28 cellular contexts compared by ENCODE assay signal in the genomic region with DNA sequence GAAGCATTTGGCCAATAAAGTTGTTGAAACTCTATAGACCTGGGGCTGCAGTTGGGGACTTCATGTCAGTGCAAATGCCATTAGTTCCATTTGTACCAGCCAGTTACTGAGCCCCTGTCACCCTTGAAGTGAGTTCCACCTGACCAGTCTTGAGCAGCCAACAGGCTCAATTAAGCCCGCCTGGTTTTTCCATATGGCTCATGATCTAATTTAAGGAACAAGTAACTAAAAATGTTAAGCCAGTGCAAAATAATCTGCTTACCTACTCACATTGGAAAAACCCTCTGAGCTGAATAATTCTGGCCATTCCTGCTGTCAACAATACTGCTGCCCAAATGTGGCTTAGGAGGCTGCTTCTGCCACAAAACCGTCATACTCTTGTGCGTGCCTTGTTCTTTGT.
"Had no signal": no experiment of that assay in that cellular context is flagged by ENCODE, and none has a peak within 500 bp of the region (broad histone marks: within the 10 kb centered on the region; RNA-seq: fewer than 3 reads in every experiment).

No MANE protein-coding gene starts in this region.

- H3K9me3 Mint-ChIP-seq: activated naive CD8-positive, alpha-beta T cell treated with anti-CD3 and anti-CD28 coated beads for 36 hours; activated T-cell treated with anti-CD3 and anti-CD28 coated beads, Interleukin-2, amount 50 U/mL, for 24 hours; activated T-helper 2 cell treated with anti-CD3 and anti-CD28 coated beads, Interferon-gamma antibody, Interleukin-2, Interleukin-4, amounts not matched to agents 10 μg/mL and 5 μg/mL and 100 μg/mL, durations not matched to agents 14 hours and 24 hours and 36 hours; central memory CD8-positive, alpha-beta T cell; endodermal cell; naive thymus-derived CD4-positive, alpha-beta T cell; stimulated activated naive B cell treated with anti-CD40 and anti-IgM and Interleukin-4, amounts not matched to agents 10 μg/mL and 1 μg/mL and 100 μg/mL, for 72 hours; T-cell; type B pancreatic cell; WTC11 had no signal

- H3K9ac ChIP-seq: parathyroid adenoma had no signal

- H3K4me3 ChIP-seq: breast epithelium, coronary artery, esophagus squamous epithelium, gastrocnemius medialis, heart left ventricle, lung, right lobe of liver, smooth muscle cell, testis, vagina had no signal

- H3K27me3 ChIP-seq: breast epithelium, esophagus squamous epithelium, gastrocnemius medialis, heart left ventricle, right lobe of liver, testis, vagina had no signal

- H2AFZ ChIP-seq: parathyroid adenoma had no signal

- H3K4me2 ChIP-seq: smooth muscle cell had no signal

- H3K27me3 Mint-ChIP-seq: activated naive CD8-positive, alpha-beta T cell treated with anti-CD3 and anti-CD28 coated beads for 36 hours; activated T-cell treated with anti-CD3 and anti-CD28 coated beads, Interleukin-2, amount 50 U/mL, for 24 hours; central memory CD8-positive, alpha-beta T cell; naive thymus-derived CD4-positive, alpha-beta T cell; stimulated activated naive B cell treated with anti-CD40 and anti-IgM and Interleukin-4, amounts not matched to agents 10 μg/mL and 1 μg/mL and 100 μg/mL, for 72 hours; T-cell; type B pancreatic cell had no signal

- H3K4me1 ChIP-seq: breast epithelium, esophagus squamous epithelium, gastrocnemius medialis, heart left ventricle, parathyroid adenoma, right lobe of liver, testis, vagina had no signal

- H3K79me2 ChIP-seq: parathyroid adenoma had no signal

- H3K27ac Mint-ChIP-seq: activated naive CD8-positive, alpha-beta T cell treated with anti-CD3 and anti-CD28 coated beads for 36 hours; activated T-cell treated with anti-CD3 and anti-CD28 coated beads, Interleukin-2, amount 50 U/mL, for 24 hours; activated T-helper 2 cell treated with anti-CD3 and anti-CD28 coated beads, Interferon-gamma antibody, Interleukin-2, Interleukin-4, amounts not matched to agents 10 μg/mL and 5 μg/mL and 100 μg/mL, durations not matched to agents 14 hours and 24 hours and 36 hours; endodermal cell; stimulated activated naive B cell treated with anti-CD40 and anti-IgM and Interleukin-4, amounts not matched to agents 10 μg/mL and 1 μg/mL and 100 μg/mL, for 72 hours; T-cell; type B pancreatic cell; WTC11 had no signal

- H3K9me3 ChIP-seq: breast epithelium, esophagus squamous epithelium, gastrocnemius medialis, heart left ventricle, right lobe of liver, testis, vagina had no signal

- DNase-seq: activated CD8-positive, alpha-beta memory T cell treated with anti-CD3 and anti-CD28 coated beads for 24 hours; activated CD8-positive, alpha-beta memory T cell treated with anti-CD3 and anti-CD28 coated beads, Interleukin-2, amount 50 U/mL, for 4 hours; activated naive CD4-positive, alpha-beta T cell treated with Interleukin-2 at 50 U/mL for 16 hours; activated naive CD8-positive, alpha-beta T cell treated with anti-CD3 and anti-CD28 coated beads for 36 hours; activated T-cell treated with anti-CD3 and anti-CD28 coated beads, Interleukin-2, amount 50 U/mL, for 24 hours; endodermal cell; esophagus squamous epithelium; gastrocnemius medialis; heart left ventricle; naive thymus-derived CD4-positive, alpha-beta T cell; right lobe of liver; stimulated activated CD4-positive, alpha-beta T cell treated with anti-CD3 and anti-CD28 coated beads, Interleukin-2, amount 100 ng/mL, for 48 hours; stimulated activated CD8-positive, alpha-beta memory T cell treated with anti-CD3 and anti-CD28 coated beads, Interleukin-4, amount 100 ng/mL, for 48 hours; stimulated activated naive B cell treated with anti-CD40 and anti-IgM and Interleukin-4, amounts not matched to agents 10 μg/mL and 1 μg/mL and 100 μg/mL, for 72 hours; T-cell; testis had no signal

- H3K4me1 Mint-ChIP-seq: activated naive CD8-positive, alpha-beta T cell treated with anti-CD3 and anti-CD28 coated beads for 36 hours; central memory CD8-positive, alpha-beta T cell; stimulated activated naive B cell treated with anti-CD40 and anti-IgM and Interleukin-4, amounts not matched to agents 10 μg/mL and 1 μg/mL and 100 μg/mL, for 72 hours; T-cell; WTC11 had no signal

- H3K27ac ChIP-seq: breast epithelium, coronary artery, esophagus squamous epithelium, gastrocnemius medialis, heart left ventricle, parathyroid adenoma, right lobe of liver, testis, vagina had no signal

- H3K4me3 Mint-ChIP-seq: activated naive CD8-positive, alpha-beta T cell treated with anti-CD3 and anti-CD28 coated beads for 36 hours; activated T-cell treated with anti-CD3 and anti-CD28 coated beads, Interleukin-2, amount 50 U/mL, for 24 hours; central memory CD8-positive, alpha-beta T cell; endodermal cell; naive thymus-derived CD4-positive, alpha-beta T cell; stimulated activated naive B cell treated with anti-CD40 and anti-IgM and Interleukin-4, amounts not matched to agents 10 μg/mL and 1 μg/mL and 100 μg/mL, for 72 hours; T-cell; type B pancreatic cell; WTC11 had no signal

- FAIRE-seq: keratinocyte had no signal

- ATAC-seq: gastrocnemius medialis; heart left ventricle; left lobe of liver; naive thymus-derived CD4-positive, alpha-beta T cell; right lobe of liver; stimulated activated naive B cell treated with anti-CD40 and anti-IgM and Interleukin-4, amounts not matched to agents 10 μg/mL and 1 μg/mL and 100 μg/mL, for 72 hours; T-cell; WTC11 had no signal
